ENCODE assay signal across 24 cellular contexts in genomic region chr7:51666751-51667150, GRCh38.
DNase-seq lines count a peak whose midpoint lies in the region; ATAC-seq, FAIRE-seq and TF ChIP-seq lines count a peak whose summit lies in the region.
"Had no signal": no experiment of that assay in that cellular context is flagged by ENCODE, and none has a peak within 500 bp of the region (broad histone marks: within the 10 kb centered on the region; RNA-seq: fewer than 3 reads in every experiment).

No MANE protein-coding gene starts in this region.

- WGBS in H1 (ENCODE audit: extremely low coverage in 1 of 2, insufficient coverage in 1 of 2, insufficient read length in 1 of 2, insufficient replicate concordance in 2 of 2, low coverage in 1 of 2, low lambda C conversion rate in 2 of 2, missing lambda C conversion rate in 1 of 2), 2 experiments = 78% methylated on average over 5 of the region's 5 CpGs; no CpG with 5 or more reads in 1 of the 2 experiments

- POLR2A ChIA-PET in H1 (lab: Charles Lee; ENCODE audit: partially characterized antibody) = no interaction called here

- TF ChIP-seq POLR2A in H1 (IDR thresholded peaks at IDR 0.05; ENCODE audit: control extremely low read depth in 1 of 2, low read depth in 2 of 2, low read length in 2 of 2) = no peak

- no peak for TF ChIP-seq CTCF in H1 (IDR thresholded peaks at IDR 0.05; ENCODE audit: control extremely low read depth in 1 of 3, insufficient read depth in 1 of 3, low read depth in 1 of 3, low read length in 3 of 3)

- no peak overlapping the region for H3K4me3 ChIP-seq in H1 (ENCODE audit: extremely low read depth in 1 of 4, insufficient read depth in 2 of 4, low read depth in 3 of 4, low read length in 4 of 4)
- H3K4me3 ChIP-seq: breast epithelium, GM12878, lung, right lobe of liver had no signal

- no peak for FAIRE-seq in H1 (lab: Jason Lieb, UNC)
- FAIRE-seq: GM12878, RCC 7860 had no signal

- H4K91ac ChIP-seq in H1 (replicated peaks; ENCODE audit: insufficient read length, low read length) = no peak overlapping the region

- H3K56ac ChIP-seq in H1 (replicated peaks; ENCODE audit: insufficient read length, low read depth, low read length) = no peak overlapping the region

- no peak overlapping the region for H4K8ac ChIP-seq in H1 (ENCODE audit: extremely low read depth, insufficient read depth, low read length)

- peak; percentile 17 to 20; a peak in 3 of 4 replicates for TF ChIP-seq RAD21 in H1 (IDR thresholded peaks at IDR 0.05 in 1 of 2, conservative IDR thresholded peaks at IDR 0.05 in 1 of 2; ENCODE audit: low read depth in 2 of 2, low read length in 2 of 2)

- ATAC-seq in Right ventricle myocardium superior (ENCODE audit: poor library complexity) = no peak
- ATAC-seq: activated CD4-positive, CD25-positive, alpha-beta regulatory T cell treated with anti-CD3 and anti-CD28 coated beads, Interleukin-2, amount 50 U/mL, for 24 hours; GM12878; right lobe of liver; stimulated activated effector memory CD8-positive, alpha-beta T cell treated with anti-CD3 and anti-CD28 coated beads, Interleukin-12 subunit alpha, Interleukin-12 subunit beta, amount 100 ng/mL, for 72 hours had no signal

- no peak overlapping the region for H4K5ac ChIP-seq in H1 (ENCODE audit: insufficient read length, low read depth, low read length)

- no peak overlapping the region for H2BK15ac ChIP-seq in H1 (ENCODE audit: low read length)

- no peak overlapping the region for H3K4ac ChIP-seq in H1 (replicated peaks; ENCODE audit: insufficient read length, low read depth, low read length)

- no peaks in the 10 kb centered on the region; a peak in 2 of 7 replicates for H3K27me3 ChIP-seq in H1 (replicated peaks in 1 of 4; ENCODE audit: control insufficient read depth in 3 of 4, extremely low read depth in 1 of 4, insufficient read depth in 3 of 4, low read length in 3 of 4)
- H3K27me3 ChIP-seq: breast epithelium, right lobe of liver had no signal

- no peaks in the 10 kb centered on the region for H3K9me3 ChIP-seq in H1 (ENCODE audit: insufficient read depth in 2 of 2, low read depth in 1 of 2, low read length in 1 of 2)
- H3K9me3 ChIP-seq: breast epithelium, right lobe of liver had no signal

- no peak overlapping the region for H2AFZ ChIP-seq in H1 (ENCODE audit: low read length)

- no peak overlapping the region for H3K27ac ChIP-seq in H1 (ENCODE audit: low read depth, low read length)
- H3K27ac ChIP-seq: breast epithelium, epithelial cell of prostate, right lobe of liver had no signal

- no peaks in the 10 kb centered on the region for H3K36me3 ChIP-seq in H1 (ENCODE audit: control insufficient read depth in 2 of 4, insufficient read depth in 4 of 4, low read length in 3 of 4)
- H3K36me3 ChIP-seq: breast epithelium, right lobe of liver had no signal

- peaks cover 0 to 4% (median 0%) of the 10 kb centered on the region in 4 experiments; a peak in 2 of 7 replicates for H3K4me1 ChIP-seq in H1 (replicated peaks in 1 of 4; ENCODE audit: control insufficient read depth in 3 of 4, insufficient read depth in 4 of 4, low read length in 3 of 4)
- H3K4me1 ChIP-seq: breast epithelium, right lobe of liver had no signal

- H3K9ac ChIP-seq in H1 (replicated peaks in 1 of 4; ENCODE audit: extremely low read depth in 1 of 4, low read depth in 3 of 4, low read length in 3 of 4) = no peak overlapping the region

- no peak overlapping the region for H2BK20ac ChIP-seq in H1 (ENCODE audit: low read length)

- no peak overlapping the region for H3K4me2 ChIP-seq in H1 (ENCODE audit: insufficient read depth in 1 of 2, low read depth in 2 of 2, low read length in 2 of 2)

- CTCF ChIA-PET in H1 (lab: Charles Lee; ENCODE audit: partially characterized antibody) = interaction anchor here (0.7 to 1.0 kb wide), 5 partner anchors 10 to 1915 kb away, joined by 3 to 4 read pairs (median 3); no protein-coding TSS in a partner anchor

- H2AK5ac ChIP-seq in H1 (ENCODE audit: low read depth, low read length) = no peak overlapping the region

- no peak overlapping the region for H2BK12ac ChIP-seq in H1 (ENCODE audit: low read depth, low read length)

- H4K20me1 ChIP-seq in H1 (replicated peaks in 1 of 2; ENCODE audit: control insufficient read depth in 1 of 2, insufficient read depth in 2 of 2, low read length in 2 of 2) = no peaks in the 10 kb centered on the region

- H2BK120ac ChIP-seq in H1 (replicated peaks; ENCODE audit: low read depth, low read length) = no peak overlapping the region

- DNase-seq in G401 (ENCODE audit: low spot score) (peak; percentile 8), NCI-H2227 treated with DMSO at 0.1 percent for 48 hours (lab: John Stamatoyannopoulos, UW) (peak; percentile 39), H1 (ENCODE audit: low read depth in 1 of 2, low spot score in 2 of 2) (no peak), pons (ENCODE audit: low spot score) (peak; percentile 10), NCI-H345 treated with DMSO at 0.1 percent for 48 hours (lab: John Stamatoyannopoulos, UW; ENCODE audit: unreplicated experiment) (no peak), NCI-H524 treated with DMSO at 0.1 percent for 48 hours (lab: John Stamatoyannopoulos, UW) (no peak), Right ventricle myocardium superior (no peak)
- DNase-seq: activated CD4-positive, alpha-beta memory T cell treated with anti-CD3 and anti-CD28 coated beads for 36 hours; activated CD8-positive, alpha-beta memory T cell treated with anti-CD3 and anti-CD28 coated beads, Interleukin-2, amount 50 U/mL, for 4 hours; activated naive CD4-positive, alpha-beta T cell treated with anti-CD3 and anti-CD28 coated beads for 36 hours; Calu3; NCI-H1694; NCI-H446 treated with DMSO at 0.1 percent for 48 hours; right lobe of liver; stimulated activated CD4-positive, alpha-beta T cell treated with anti-CD3 and anti-CD28 coated beads, Interleukin-12 subunit alpha, Interleukin-12 subunit beta, amount 100 ng/mL, for 4 hours; stimulated activated CD4-positive, alpha-beta T cell treated with anti-CD3 and anti-CD28 coated beads, Interleukin-4, amount 100 ng/mL, for 1 hour; T-helper 1 cell had no signal

- H2BK5ac ChIP-seq in H1 (ENCODE audit: low read depth, low read length) = no peak overlapping the region

- intact Hi-C loops in Right ventricle myocardium superior (cut with DNase I) = loop anchor here (10.0 kb wide), 1 partner anchor 58 kb away; no protein-coding TSS in a partner anchor

- H3K14ac ChIP-seq in H1 (ENCODE audit: insufficient read length) = no peak overlapping the region

- in situ Hi-C loops in G401 (cut with HindIII; ENCODE audit: low sequenced_read_pairs) = no loop called here

- H3K18ac ChIP-seq in H1 (ENCODE audit: extremely low read depth, low read length) = no peak overlapping the region

- TF ChIP-seq EP300 in H1 (IDR thresholded peaks at IDR 0.05; ENCODE audit: borderline replicate concordance in 1 of 2, low read depth in 2 of 2, low read length in 2 of 2) = no peak

- H3K23me2 ChIP-seq in H1 (ENCODE audit: low read depth, low read length) = no peaks in the 10 kb centered on the region

- no peaks in the 10 kb centered on the region for H3K79me2 ChIP-seq in H1 (ENCODE audit: control insufficient read depth in 1 of 2, insufficient read depth in 2 of 2, low read length in 2 of 2)

- no peak overlapping the region for H3K23ac ChIP-seq in H1 (ENCODE audit: insufficient read length)

- no peaks in the 10 kb centered on the region for H3K79me1 ChIP-seq in H1 (ENCODE audit: low read depth, low read length)

TF ChIP-seq in H1, 55 proteins besides CTCF, POLR2A, EP300 and RAD21:
- TF ChIP-seq BRCA1 (IDR thresholded peaks at IDR 0.05; ENCODE audit: low read depth, low read length) (no peak), SIN3A (conservative IDR thresholded peaks at IDR 0.05 in 1 of 2, IDR thresholded peaks at IDR 0.05 in 1 of 2; ENCODE audit: low read depth in 1 of 2, low read length in 2 of 2) (no peak), CBX5 (IDR thresholded peaks at IDR 0.05; ENCODE audit: low read depth, low read length) (no peak), TBP (IDR thresholded peaks at IDR 0.05; ENCODE audit: low read depth, low read length) (no peak), SP4 (IDR thresholded peaks at IDR 0.05; ENCODE audit: low read length) (no peak), CTBP2 (IDR thresholded peaks at IDR 0.05; ENCODE audit: borderline replicate concordance, insufficient read depth, insufficient read length, low read length) (no peak), RXRA (IDR thresholded peaks at IDR 0.05; ENCODE audit: insufficient read depth, low read depth, low read length) (no peak), MAX (IDR thresholded peaks at IDR 0.05) (no peak), PHF8 (conservative IDR thresholded peaks at IDR 0.05; ENCODE audit: low read depth, low read length) (no peak), SIX5 (IDR thresholded peaks at IDR 0.05; ENCODE audit: low read depth, low read length) (no peak), CHD2 (IDR thresholded peaks at IDR 0.05; ENCODE audit: low read length) (no peak), SIRT6 (IDR thresholded peaks at IDR 0.05; ENCODE audit: low read length) (no peak), NRF1 (IDR thresholded peaks at IDR 0.05; ENCODE audit: low read depth, low read length) (no peak), HDAC6 (IDR thresholded peaks at IDR 0.05; ENCODE audit: low read depth, low read length) (no peak), POLR2AphosphoS5 (IDR thresholded peaks at IDR 0.05; ENCODE audit: low read depth, low read length) (no peak), SRF (IDR thresholded peaks at IDR 0.05; ENCODE audit: low read depth, low read length) (no peak), EGR1 (IDR thresholded peaks at IDR 0.05; ENCODE audit: borderline replicate concordance, low read depth, low read length) (no peak), TCF12 (IDR thresholded peaks at IDR 0.05; ENCODE audit: low read depth, low read length) (no peak)

Comparison
In these comparisons a context has a peak if more than half of its experiments do, and no peak if none do; other contexts are left out.
1. DNase-seq: peak in G401 (single experiment), NCI-H2227 treated with DMSO at 0.1 percent for 48 hours (single experiment) and pons (single experiment); none in H1 (0 of 2), NCI-H345 treated with DMSO at 0.1 percent for 48 hours (single experiment), NCI-H524 treated with DMSO at 0.1 percent for 48 hours (single experiment) and Right ventricle myocardium superior (single experiment).